Comparison of ENCODE assay signal across 20 cellular contexts in the genomic region with DNA sequence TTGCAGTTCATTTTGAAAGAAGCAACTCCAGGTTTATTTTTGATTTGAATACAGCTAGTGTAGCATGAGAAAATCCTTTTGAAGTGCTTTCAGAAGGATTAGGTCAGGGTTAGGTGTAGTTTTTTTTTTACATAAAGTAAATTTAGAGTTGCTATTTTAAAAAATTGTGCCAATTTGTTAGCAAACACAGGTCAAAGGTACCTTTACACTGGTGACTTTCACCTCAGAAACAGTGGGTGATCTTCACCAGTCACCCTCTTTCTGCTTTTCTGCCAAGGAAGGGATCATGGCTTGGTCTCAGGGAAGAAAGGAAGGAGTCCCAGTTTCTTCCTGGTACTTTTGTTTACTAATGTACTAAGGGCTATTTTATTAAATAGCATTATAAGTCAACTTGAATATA.
DNase-seq lines count a peak whose midpoint lies in the region; ATAC-seq, FAIRE-seq and TF ChIP-seq lines count a peak whose summit lies in the region.
"Had no signal": no experiment of that assay in that cellular context is flagged by ENCODE, and none has a peak within 500 bp of the region (broad histone marks: within the 10 kb centered on the region; RNA-seq: fewer than 3 reads in every experiment).

No MANE protein-coding gene starts in this region.

- no peak overlapping the region for H3K14ac ChIP-seq in trophoblast cell (ENCODE audit: low read length)

- no peak overlapping the region for H3K4ac ChIP-seq in trophoblast cell (ENCODE audit: low read depth, low read length)

- no peaks in the 10 kb centered on the region for H3K27me3 ChIP-seq in right lobe of liver
- H3K27me3 ChIP-seq in trophoblast cell (ENCODE audit: insufficient read depth, low read length), result no peaks in the 10 kb centered on the region
- H3K27me3 ChIP-seq: BE2C, BLaER1 had no signal

- H2BK12ac ChIP-seq in trophoblast cell (ENCODE audit: low read length), result no peak overlapping the region

- H3K27ac ChIP-seq in right lobe of liver (no peak overlapping the region), trophoblast cell (ENCODE audit: low read depth, low read length) (no peak overlapping the region)
- H3K27ac ChIP-seq: BLaER1 had no signal

- DNase-seq in D721Med (ENCODE audit: insufficient read length, low spot score) (no peak), DMS53 (lab: John Stamatoyannopoulos, UW) (peak; percentile 56), right lobe of liver (no peak), RKO (ENCODE audit: low spot score) (no peak), trophoblast cell (no peak)
- no peak for DNase-seq in stimulated activated CD4-positive, alpha-beta T cell treated with anti-CD3 and anti-CD28 coated beads, Interleukin-4, amount 100 ng/mL, for 24 hours
- DNase-seq: 8988T; ACHN; BE2C; C1 segment of cervical spinal cord; CD4-positive, alpha-beta memory T cell; CD4-positive, CD25-positive, alpha-beta regulatory T cell; CD8-positive, alpha-beta memory T cell; COR-L47; DMS79 treated with DMSO at 0.1 percent for 48 hours; GF-D8 had no signal

- H2BK5ac ChIP-seq in trophoblast cell (ENCODE audit: low read depth, low read length, poor library complexity), result no peak overlapping the region

- peak; percentile 51 to 75 (median 69) for ATAC-seq in right lobe of liver

- H3K4me2 ChIP-seq in trophoblast cell (ENCODE audit: low read length), result no peak overlapping the region
- H3K4me2 ChIP-seq: BLaER1 had no signal

- H3K36me3 ChIP-seq in right lobe of liver (no peaks in the 10 kb centered on the region), trophoblast cell (ENCODE audit: control insufficient read depth in 1 of 2, insufficient read depth in 2 of 2, low read length in 2 of 2) (no peaks in the 10 kb centered on the region)
- H3K36me3 ChIP-seq: BE2C, BLaER1 had no signal

- no peak overlapping the region for H4K12ac ChIP-seq in trophoblast cell (ENCODE audit: low read depth, low read length)

- no peak overlapping the region for H2AK5ac ChIP-seq in trophoblast cell (ENCODE audit: low read length)

- no peak overlapping the region for H3K4me3 ChIP-seq in right lobe of liver
- H3K4me3 ChIP-seq in trophoblast cell (ENCODE audit: low read depth, low read length), result no peak overlapping the region
- H3K4me3 ChIP-seq: BLaER1 had no signal

- H3K23ac ChIP-seq in trophoblast cell (ENCODE audit: low read length), result no peak overlapping the region

- H3K9ac ChIP-seq in trophoblast cell (ENCODE audit: low read length), result no peak overlapping the region
- H3K9ac ChIP-seq: BLaER1 had no signal

- intact Hi-C loops in right lobe of liver (cut with DNase I), result no loop called here

- H3K9me3 ChIP-seq in right lobe of liver (no peaks in the 10 kb centered on the region), trophoblast cell (ENCODE audit: insufficient read depth, low read depth, low read length) (no peaks in the 10 kb centered on the region)
- H3K9me3 ChIP-seq: BE2C, BLaER1 had no signal

- H3K18ac ChIP-seq in trophoblast cell (ENCODE audit: low read length), result no peak overlapping the region

- H3K4me1 ChIP-seq in right lobe of liver (peaks cover 0 to 23% (median 4%) of the 10 kb centered on the region in 4 donors), trophoblast cell (ENCODE audit: control insufficient read depth in 1 of 2, insufficient read depth in 2 of 2, low read length in 2 of 2) (no peaks in the 10 kb centered on the region)
- H3K4me1 ChIP-seq: BE2C, BLaER1 had no signal

- no peaks in the 10 kb centered on the region for H3K79me1 ChIP-seq in trophoblast cell (ENCODE audit: low read length)

- H3K79me2 ChIP-seq in trophoblast cell (ENCODE audit: control insufficient read depth, insufficient read depth, low read length, poor library complexity), result no peaks in the 10 kb centered on the region

- FAIRE-seq in D721Med (lab: Jason Lieb, UNC), result peak; percentile 56
- peak; percentile 5 for FAIRE-seq in islet of Langerhans (lab: Jason Lieb, UNC)
- FAIRE-seq: GM12891, GM19239 had no signal

- no peak overlapping the region for H4K8ac ChIP-seq in trophoblast cell (ENCODE audit: low read depth, low read length)

- H4K91ac ChIP-seq in trophoblast cell (ENCODE audit: low read depth, low read length), result no peak overlapping the region

- H2AFZ ChIP-seq in trophoblast cell (ENCODE audit: insufficient read depth, low read length, poor library complexity), result no peak overlapping the region

- TF ChIP-seq CTCF in D721Med (IDR thresholded peaks at IDR 0.05; ENCODE audit: insufficient read depth, missing control alignments) (no peak), right lobe of liver (IDR thresholded peaks at IDR 0.05) (no peak)

- H2BK120ac ChIP-seq in trophoblast cell (ENCODE audit: insufficient read depth, low read length, poor library complexity), result no peak overlapping the region

- TF ChIP-seq POLR2A in right lobe of liver (IDR thresholded peaks at IDR 0.05), result no peak
